In the genomic region with DNA sequence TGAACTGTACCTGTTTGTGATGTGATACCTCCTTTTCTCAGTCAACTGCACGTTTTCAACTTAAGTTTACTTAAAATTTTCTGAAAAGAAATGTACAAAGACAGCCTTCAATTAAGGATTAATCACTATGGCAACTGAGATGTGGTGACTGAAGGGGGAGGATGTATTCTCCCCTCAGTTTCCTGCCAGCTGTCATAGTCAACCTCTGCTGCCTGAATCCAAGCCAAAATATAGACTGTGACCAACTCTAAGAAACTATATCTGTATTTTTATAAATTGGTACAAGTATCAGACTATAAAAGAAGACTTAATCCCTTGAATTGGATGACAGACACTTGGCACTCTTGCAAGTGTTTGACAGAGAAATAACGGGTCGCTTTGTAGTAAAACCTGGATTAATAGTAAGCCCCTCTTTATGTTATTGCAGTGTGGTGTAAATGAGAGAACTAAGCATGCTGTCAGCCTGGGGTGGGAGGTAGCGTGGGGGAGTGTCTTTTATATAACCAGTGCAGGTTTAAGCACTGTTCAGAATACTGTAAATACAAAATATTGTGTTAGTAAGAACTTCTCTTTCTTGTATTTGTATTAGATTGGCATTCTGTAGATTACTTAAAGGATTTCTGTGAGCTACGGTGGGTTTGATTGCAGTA, we compare ENCODE assay signal across 11 cellular contexts.
A peak's percentile ranks its signal among the peaks of the same experiment; 100 is the strongest.
DNase-seq lines count a peak whose midpoint lies in the region; ATAC-seq, FAIRE-seq and TF ChIP-seq lines count a peak whose summit lies in the region.
"Had no signal": no experiment of that assay in that cellular context is flagged by ENCODE, and none has a peak within 500 bp of the region (broad histone marks: within the 10 kb centered on the region; RNA-seq: fewer than 3 reads in every experiment).

No MANE protein-coding gene starts in this region.

- H3K27ac ChIP-seq in 22Rv1 = 0 out of 2 replicates have a peak overlapping the region, but pooled peaks have one; percentile 67
- H3K27ac ChIP-seq: C4-2B had no signal

- DNase-seq in GM12891 (ENCODE audit: insufficient read length, low spot score) (no peak), NCI-H69 (lab: John Stamatoyannopoulos, UW) (peak; percentile 96), GM19238 (ENCODE audit: insufficient read length, low spot score) (no peak)
- DNase-seq in central memory CD4-positive, alpha-beta T cell = peak; percentile 36
- DNase-seq: NCI-H510A, T1000 had no signal

- TF ChIP-seq CTCF in 22Rv1 (IDR thresholded peaks at IDR 0.05) = no peak

- no peak for ATAC-seq in SK-N-SH treated with all-trans-retinoic acid at 6 μM for 48 hours
- no peak for ATAC-seq in GM18870 (IDR thresholded peaks at IDR 0.05; ENCODE audit: unreplicated experiment)
- no peak for ATAC-seq in HG03342 (IDR thresholded peaks at IDR 0.05; ENCODE audit: unreplicated experiment)

- TF ChIP-seq POLR2A in GM12891 (IDR thresholded peaks at IDR 0.05; ENCODE audit: low read depth, low read length) = no peak

- FAIRE-seq in GM12891 (lab: Jason Lieb, UNC) = peak; percentile 41

TF ChIP-seq in GM12891, 5 proteins besides CTCF, POLR2A, EP300 and RAD21:
- TF ChIP-seq POLR2AphosphoS5 (IDR thresholded peaks at IDR 0.05; ENCODE audit: low read depth, low read length) (no peak), PAX5 (IDR thresholded peaks at IDR 0.05; ENCODE audit: insufficient read depth, low read length, severe bottlenecking) (no peak), SPI1 (IDR thresholded peaks at IDR 0.05; ENCODE audit: low read depth, low read length) (no peak), TAF1 (IDR thresholded peaks at IDR 0.05; ENCODE audit: low read depth, low read length) (no peak), POU2F2 (IDR thresholded peaks at IDR 0.05; ENCODE audit: low read depth, low read length) (no peak)

TF ChIP-seq in SK-N-SH treated with all-trans-retinoic acid at 6 μM for 48 hours, 23 proteins besides CTCF, POLR2A, EP300 and RAD21:
- TF ChIP-seq RARB (CRISPR knock-in tag; IDR thresholded peaks at IDR 0.05) = no peak
- no peak for TF ChIP-seq ARNTL (CRISPR knock-in tag; IDR thresholded peaks at IDR 0.05; ENCODE audit: borderline replicate concordance, low read depth)
- no peak for TF ChIP-seq ZNF70 (CRISPR knock-in tag; IDR thresholded peaks at IDR 0.05)
- TF ChIP-seq TCF4 (CRISPR knock-in tag; IDR thresholded peaks at IDR 0.05; ENCODE audit: borderline replicate concordance) = no peak
- TF ChIP-seq, protein P1, sequence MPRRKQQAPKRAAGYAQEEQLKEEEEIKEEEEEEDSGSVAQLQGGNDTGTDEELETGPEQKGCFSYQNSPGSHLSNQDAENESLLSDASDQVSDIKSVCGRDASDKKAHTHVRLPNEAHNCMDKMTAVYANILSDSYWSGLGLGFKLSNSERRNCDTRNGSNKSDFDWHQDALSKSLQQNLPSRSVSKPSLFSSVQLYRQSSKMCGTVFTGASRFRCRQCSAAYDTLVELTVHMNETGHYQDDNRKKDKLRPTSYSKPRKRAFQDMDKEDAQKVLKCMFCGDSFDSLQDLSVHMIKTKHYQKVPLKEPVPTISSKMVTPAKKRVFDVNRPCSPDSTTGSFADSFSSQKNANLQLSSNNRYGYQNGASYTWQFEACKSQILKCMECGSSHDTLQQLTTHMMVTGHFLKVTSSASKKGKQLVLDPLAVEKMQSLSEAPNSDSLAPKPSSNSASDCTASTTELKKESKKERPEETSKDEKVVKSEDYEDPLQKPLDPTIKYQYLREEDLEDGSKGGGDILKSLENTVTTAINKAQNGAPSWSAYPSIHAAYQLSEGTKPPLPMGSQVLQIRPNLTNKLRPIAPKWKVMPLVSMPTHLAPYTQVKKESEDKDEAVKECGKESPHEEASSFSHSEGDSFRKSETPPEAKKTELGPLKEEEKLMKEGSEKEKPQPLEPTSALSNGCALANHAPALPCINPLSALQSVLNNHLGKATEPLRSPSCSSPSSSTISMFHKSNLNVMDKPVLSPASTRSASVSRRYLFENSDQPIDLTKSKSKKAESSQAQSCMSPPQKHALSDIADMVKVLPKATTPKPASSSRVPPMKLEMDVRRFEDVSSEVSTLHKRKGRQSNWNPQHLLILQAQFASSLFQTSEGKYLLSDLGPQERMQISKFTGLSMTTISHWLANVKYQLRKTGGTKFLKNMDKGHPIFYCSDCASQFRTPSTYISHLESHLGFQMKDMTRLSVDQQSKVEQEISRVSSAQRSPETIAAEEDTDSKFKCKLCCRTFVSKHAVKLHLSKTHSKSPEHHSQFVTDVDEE (CRISPR knock-in tag; IDR thresholded peaks at IDR 0.05) = no peak

Comparison
In these comparisons a context has a peak if more than half of its experiments do, and no peak if none do; other contexts are left out.
1. DNase-seq: peak in NCI-H69 (single experiment) and central memory CD4-positive, alpha-beta T cell (single experiment); none in GM12891 (single experiment) and GM19238 (single experiment).